12 cellular contexts compared by ENCODE assay signal in the genomic region with DNA sequence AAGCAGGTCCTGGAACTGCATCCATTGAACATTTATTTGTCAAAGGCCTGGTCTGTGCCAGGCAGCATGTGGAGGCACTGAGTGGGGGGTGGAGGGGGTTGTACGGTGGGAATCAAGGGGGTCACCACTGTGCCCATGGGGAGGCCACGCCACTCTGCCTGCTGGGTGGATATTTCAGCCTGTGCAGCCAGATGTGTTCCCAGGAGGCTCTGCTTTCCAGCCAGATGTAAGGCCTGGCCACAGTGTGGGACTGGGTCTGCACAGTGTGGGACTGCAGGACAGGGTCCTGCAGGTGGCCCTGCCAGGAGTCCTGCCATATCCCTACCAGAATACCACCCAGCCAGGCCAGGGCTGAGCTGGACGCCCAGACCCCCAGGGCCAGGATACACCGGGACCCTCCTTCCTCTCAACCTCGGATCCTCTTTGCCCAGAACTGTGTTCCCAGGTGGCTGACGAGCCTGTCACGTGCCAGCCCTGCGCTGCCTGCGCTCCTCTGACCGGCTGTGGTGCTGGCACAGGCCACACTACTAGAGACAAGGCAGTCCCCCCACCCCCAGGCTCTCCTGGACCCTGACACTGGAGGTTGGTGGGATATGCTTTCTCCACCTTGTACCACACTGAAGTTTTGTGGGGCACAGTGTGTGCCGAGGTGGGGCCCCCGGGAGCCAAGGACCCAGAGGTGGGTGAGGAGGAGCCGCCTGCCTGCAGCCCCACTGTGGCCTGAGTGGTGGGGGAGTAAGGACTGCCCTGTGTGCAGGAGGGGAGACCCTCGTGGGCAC. TPM values are rescaled to one million over a fixed set of nuclear protein-coding genes. Genes with fewer than 3 reads are reported as not detected.
DNase-seq lines count a peak whose midpoint lies in the region; ATAC-seq and TF ChIP-seq lines count a peak whose summit lies in the region.
"Had no signal": no experiment of that assay in that cellular context is flagged by ENCODE, and none has a peak within 500 bp of the region (broad histone marks: within the 10 kb centered on the region; RNA-seq: fewer than 3 reads in every experiment).

No MANE protein-coding gene starts in this region.

- H3K4me1 ChIP-seq in transverse colon = peaks cover 27 to 43% (median 34%) of the 10 kb centered on the region in 4 donors
- H3K4me1 ChIP-seq: HAP-1 had no signal

- no peak overlapping the region for H3K4me3 Mint-ChIP-seq in activated naive CD8-positive, alpha-beta T cell
- no peak overlapping the region for H3K4me3 Mint-ChIP-seq in activated naive CD8-positive, alpha-beta T cell treated with anti-CD3 and anti-CD28 coated beads, Interleukin-2, amount 50 U/mL, for 24 hours
- H3K4me3 Mint-ChIP-seq in mesothelial cell of epicardium = no peak overlapping the region

- intact Hi-C loops in transverse colon (cut with DNase I; ENCODE audit: low total_unique reads) = no loop called here

- H3K9me3 ChIP-seq in transverse colon = no peaks in the 10 kb centered on the region
- H3K9me3 ChIP-seq: HAP-1 had no signal

- no peak for ATAC-seq in activated naive CD8-positive, alpha-beta T cell treated with anti-CD3 and anti-CD28 coated beads, Interleukin-2, amount 50 U/mL, for 24 hours
- ATAC-seq: SK-N-SH treated with all-trans-retinoic acid at 6 μM for 48 hours had no signal

- no peaks in the 10 kb centered on the region for H3K27me3 Mint-ChIP-seq in activated naive CD8-positive, alpha-beta T cell
- H3K27me3 Mint-ChIP-seq in activated naive CD8-positive, alpha-beta T cell treated with anti-CD3 and anti-CD28 coated beads, Interleukin-2, amount 50 U/mL, for 24 hours = no peaks in the 10 kb centered on the region
- H3K27me3 Mint-ChIP-seq in mesothelial cell of epicardium (ENCODE audit: low read depth) = no peaks in the 10 kb centered on the region

- no peak for TF ChIP-seq EP300 in transverse colon (IDR thresholded peaks at IDR 0.05; ENCODE audit: low read depth)

- 80 to 86% methylated on average over 1 to 13 of the region's 14 CpGs for WGBS in transverse colon (ENCODE audit: low coverage in 1 of 2), 2 donors

- no peak overlapping the region for H3K4me3 ChIP-seq in transverse colon
- H3K4me3 ChIP-seq: HAP-1 had no signal

- H3K27me3 ChIP-seq in transverse colon = no peaks in the 10 kb centered on the region

- no peak for DNase-seq in activated naive CD8-positive, alpha-beta T cell treated with anti-CD3 and anti-CD28 coated beads, Interleukin-2, amount 50 U/mL, for 24 hours
- DNase-seq in mesothelial cell of epicardium (ENCODE audit: low spot score in 2 of 2, unreplicated experiment in 2 of 2) = no peak
- no peak for DNase-seq in transverse colon
- DNase-seq in NCI-H510A treated with DMSO at 0.1 percent for 48 hours (lab: John Stamatoyannopoulos, UW) = no peak
- DNase-seq in NCI-H526 (lab: John Stamatoyannopoulos, UW) = no peak
- DNase-seq in NK-92 treated with Interleukin-12 subunit alpha and Interleukin-12 subunit beta, amount 100 ng/mL, for 24 hours (lab: John Stamatoyannopoulos, UW) = no peak
- DNase-seq: activated CD4-positive, alpha-beta T cell treated with anti-CD3 and anti-CD28 coated beads, Interleukin-2, amount 50 U/mL, for 48 hours; erythroblast had no signal

- H3K27ac ChIP-seq in angular gyrus (ENCODE audit: low read depth, low read length) (peak overlapping the region; percentile 32), transverse colon (peak overlapping the region; percentile 28 to 73 (median 57))

- no peaks in the 10 kb centered on the region for H3K36me3 Mint-ChIP-seq in activated naive CD8-positive, alpha-beta T cell
- peaks cover 10% of the 10 kb centered on the region for H3K36me3 Mint-ChIP-seq in activated naive CD8-positive, alpha-beta T cell treated with anti-CD3 and anti-CD28 coated beads, Interleukin-2, amount 50 U/mL, for 24 hours (ENCODE audit: low read depth)
- peaks cover 10% of the 10 kb centered on the region for H3K36me3 Mint-ChIP-seq in mesothelial cell of epicardium

- H3K9me3 Mint-ChIP-seq in activated naive CD8-positive, alpha-beta T cell (ENCODE audit: low read depth) = no peaks in the 10 kb centered on the region
- H3K9me3 Mint-ChIP-seq in activated naive CD8-positive, alpha-beta T cell treated with anti-CD3 and anti-CD28 coated beads, Interleukin-2, amount 50 U/mL, for 24 hours = no peaks in the 10 kb centered on the region
- H3K9me3 Mint-ChIP-seq in mesothelial cell of epicardium = no peaks in the 10 kb centered on the region

- TF ChIP-seq POLR2A in transverse colon (IDR thresholded peaks at IDR 0.05) = no peak

- in situ Hi-C loops in transverse colon (cut with MboI; ENCODE audit: low pct_ligation_motif_present in 1 of 4, low pct_unique_long_range_greater_than_20kb in 1 of 4, low sequenced_read_pairs in 3 of 4) = no loop called here

- TF ChIP-seq CTCF in mesothelial cell of epicardium (IDR thresholded peaks at IDR 0.05; ENCODE audit: unreplicated experiment) = no peak
- no peak for TF ChIP-seq CTCF in transverse colon (IDR thresholded peaks at IDR 0.05)

- peaks cover 11% of the 10 kb centered on the region for H3K4me1 Mint-ChIP-seq in activated naive CD8-positive, alpha-beta T cell (ENCODE audit: low read depth)
- H3K4me1 Mint-ChIP-seq in activated naive CD8-positive, alpha-beta T cell treated with anti-CD3 and anti-CD28 coated beads, Interleukin-2, amount 50 U/mL, for 24 hours = peaks cover 3% of the 10 kb centered on the region
- peaks cover 19% of the 10 kb centered on the region for H3K4me1 Mint-ChIP-seq in mesothelial cell of epicardium

- H3K36me3 ChIP-seq in transverse colon = peaks cover 0 to 17% (median 6%) of the 10 kb centered on the region in 4 donors

- H3K27ac Mint-ChIP-seq in activated naive CD8-positive, alpha-beta T cell = peak overlapping the region; percentile 23
- no peak overlapping the region for H3K27ac Mint-ChIP-seq in activated naive CD8-positive, alpha-beta T cell treated with anti-CD3 and anti-CD28 coated beads, Interleukin-2, amount 50 U/mL, for 24 hours
- H3K27ac Mint-ChIP-seq in mesothelial cell of epicardium = peak overlapping the region; percentile 86

RNA-seq across cellular contexts. Expression of a gene that starts 17.5 kb away (rescaled TPM):
- 17.0 to 19.7 TPM (median 19.2 TPM) in 3 replicates for total RNA-seq in mesothelial cell of epicardium
- 10 to 100 TPM in 2 of 4 donors, 1 to 10 TPM in 2; 7.8 to 47.6 (median 23.8) TPM for total RNA-seq in transverse colon

RNA-seq across cellular contexts. Expression of a gene that starts 17.8 kb away (rescaled TPM):
- total RNA-seq in mesothelial cell of epicardium = 32.9 to 40.2 TPM (median 37.3 TPM) in 3 replicates
- total RNA-seq in transverse colon = 100 to 1,000 TPM in 2 of 4 donors, 10 to 100 TPM in 2; 90.2 to 214 (median 137) TPM
